ENCODE assay signal across 8 cellular contexts in the genomic region with DNA sequence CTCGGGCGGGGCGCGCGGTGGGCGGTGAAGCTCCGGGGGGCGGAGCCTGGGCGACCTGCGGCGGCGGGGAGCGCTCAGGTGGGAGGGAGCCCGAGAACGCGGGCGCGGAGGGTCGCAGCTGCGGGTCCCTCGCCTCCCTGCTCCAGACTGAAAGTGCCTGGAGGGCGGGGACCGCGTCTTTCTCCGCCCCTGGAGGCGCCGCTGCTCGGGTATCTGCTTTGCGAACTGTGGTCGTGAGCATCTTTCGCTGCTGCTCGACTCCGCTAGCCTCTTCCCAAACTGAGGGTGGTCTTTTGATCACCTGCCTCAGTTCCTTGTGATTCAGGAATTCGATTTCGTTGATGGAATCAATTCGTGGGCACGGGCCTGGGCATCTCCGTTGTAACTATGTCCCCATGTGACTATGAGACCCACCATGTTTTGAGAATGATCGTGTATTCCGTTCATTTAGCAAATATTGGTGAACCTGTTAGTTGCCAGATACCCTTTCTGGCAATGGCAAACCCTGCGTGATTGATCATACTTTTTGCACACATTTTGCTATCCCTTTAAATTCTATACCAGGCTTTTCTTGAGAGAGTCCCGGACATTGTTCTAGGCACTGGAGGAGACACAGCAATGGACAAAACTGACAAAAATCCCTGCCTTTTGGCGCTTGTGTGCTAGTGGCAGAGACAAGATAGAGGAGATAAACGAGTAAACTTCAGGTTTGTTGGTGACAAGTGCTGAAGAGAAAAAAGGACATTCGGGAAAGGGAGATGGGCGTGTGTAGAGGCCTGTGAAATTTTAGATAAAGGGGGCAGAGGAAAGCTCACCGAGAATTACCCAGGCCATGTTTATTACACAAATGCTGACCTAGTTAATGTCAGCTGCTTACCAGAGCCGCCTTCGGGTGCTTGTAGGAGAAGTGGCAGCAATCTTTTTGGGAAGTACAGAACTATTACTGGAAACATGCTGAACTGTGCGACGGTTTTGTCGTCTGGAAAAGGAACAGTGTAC. TPM values are rescaled to one million over a fixed set of nuclear protein-coding genes. Genes with fewer than 3 reads are reported as not detected.
DNase-seq lines count a peak whose midpoint lies in the region; ATAC-seq and TF ChIP-seq lines count a peak whose summit lies in the region.

No MANE protein-coding gene starts in this region.

- POLR2A ChIA-PET in AG04449 (lab: Yijun Ruan, JAX): no interaction called here
- POLR2A ChIA-PET in activated CD4-positive, alpha-beta memory T cell treated with anti-CD3 and anti-CD28 coated beads for 36 hours (lab: Charles Lee): interaction anchor here (1.1 to 1.4 kb wide), 3 partner anchors 14 to 108 kb away, joined by 3 to 4 read pairs (median 4); partner anchors contain the start of gene NME1

- H3K4me3 Mint-ChIP-seq in activated CD4-positive, alpha-beta memory T cell treated with anti-CD3 and anti-CD28 coated beads for 36 hours: peak overlapping the region; percentile 83
- peak overlapping the region; percentile 94 for H3K4me3 Mint-ChIP-seq in memory B cell

- ATAC-seq in GM18861 (IDR thresholded peaks at IDR 0.05; ENCODE audit: unreplicated experiment) (peak; percentile 43), HG03066 (IDR thresholded peaks at IDR 0.05; ENCODE audit: low read depth, unreplicated experiment) (peak; percentile 45), memory B cell (ENCODE audit: low read depth) (peak; percentile 57)

- H3K4me1 Mint-ChIP-seq in activated CD4-positive, alpha-beta memory T cell treated with anti-CD3 and anti-CD28 coated beads for 36 hours (ENCODE audit: low read depth): peaks cover 60% of the 10 kb centered on the region
- H3K4me1 Mint-ChIP-seq in memory B cell: peaks cover 31% of the 10 kb centered on the region

- CTCF ChIA-PET in AG04449 (lab: Yijun Ruan, JAX): interaction anchor here (0.7 kb wide), 1 partner anchor 18 kb away, joined by 3 read pairs; no protein-coding TSS in a partner anchor
- CTCF ChIA-PET in activated CD4-positive, alpha-beta memory T cell treated with anti-CD3 and anti-CD28 coated beads for 36 hours (lab: Charles Lee): no interaction called here

- DNase-seq in AG04449 (ENCODE audit: low read depth, low spot score) (no peak), NCI-H446 (lab: John Stamatoyannopoulos, UW) (peak; percentile 37 to 57), memory B cell (ENCODE audit: low spot score in 2 of 2) (peak; percentile 76 to 82)
- DNase-seq in activated CD4-positive, alpha-beta memory T cell treated with anti-CD3 and anti-CD28 coated beads for 36 hours: peak; percentile 82
- peak; percentile 69 for DNase-seq in effector CD8-positive, alpha-beta T cell (lab: John Stamatoyannopoulos, UW)
- DNase-seq in stimulated activated CD8-positive, alpha-beta memory T cell treated with anti-CD3 and anti-CD28 coated beads, Interleukin-12 subunit alpha, Interleukin-12 subunit beta, amount 100 ng/mL, for 4 hours (ENCODE audit: low read depth): peak; percentile 74

- H3K9me3 Mint-ChIP-seq in activated CD4-positive, alpha-beta memory T cell treated with anti-CD3 and anti-CD28 coated beads for 36 hours: no peaks in the 10 kb centered on the region
- H3K9me3 Mint-ChIP-seq in memory B cell: no peaks in the 10 kb centered on the region

- H3K27ac Mint-ChIP-seq in activated CD4-positive, alpha-beta memory T cell treated with anti-CD3 and anti-CD28 coated beads for 36 hours: peak overlapping the region; percentile 98
- H3K27ac Mint-ChIP-seq in memory B cell: peak overlapping the region; percentile 43

- peak overlapping the region; percentile 82 for H3K4me3 ChIP-seq in AG04449 (ENCODE audit: low read depth, low read length)

- H3K27me3 Mint-ChIP-seq in activated CD4-positive, alpha-beta memory T cell treated with anti-CD3 and anti-CD28 coated beads for 36 hours: no peaks in the 10 kb centered on the region
- no peaks in the 10 kb centered on the region for H3K27me3 Mint-ChIP-seq in memory B cell

- no peak for TF ChIP-seq CTCF in AG04449 (IDR thresholded peaks at IDR 0.05; ENCODE audit: insufficient read depth, low read length, missing control alignments)

- intact Hi-C loops in activated CD4-positive, alpha-beta memory T cell treated with anti-CD3 and anti-CD28 coated beads for 36 hours (cut with micrococcal nuclease): loop anchor here (1.0 to 2.0 kb wide), 5 partner anchors 14 to 394 kb away; partner anchors contain the start of genes NME2 and TOB1

- peaks cover 26% of the 10 kb centered on the region for H3K36me3 Mint-ChIP-seq in activated CD4-positive, alpha-beta memory T cell treated with anti-CD3 and anti-CD28 coated beads for 36 hours
- peaks cover 9% of the 10 kb centered on the region for H3K36me3 Mint-ChIP-seq in memory B cell

RNA-seq across cellular contexts. Expression of gene UTP18, which starts 0.9 kb away (rescaled TPM):
- total RNA-seq in activated CD4-positive, alpha-beta memory T cell treated with anti-CD3 and anti-CD28 coated beads for 36 hours: 10 to 100 TPM; 65.5 to 68.5 TPM

RNA-seq across cellular contexts. Expression of gene MBTD1, which starts 1.4 kb away (rescaled TPM):
- 1 to 10 TPM; 7.5 to 7.8 TPM for total RNA-seq in activated CD4-positive, alpha-beta memory T cell treated with anti-CD3 and anti-CD28 coated beads for 36 hours
